Comparison of ENCODE assay signal across 31 cellular contexts in the genomic region with DNA sequence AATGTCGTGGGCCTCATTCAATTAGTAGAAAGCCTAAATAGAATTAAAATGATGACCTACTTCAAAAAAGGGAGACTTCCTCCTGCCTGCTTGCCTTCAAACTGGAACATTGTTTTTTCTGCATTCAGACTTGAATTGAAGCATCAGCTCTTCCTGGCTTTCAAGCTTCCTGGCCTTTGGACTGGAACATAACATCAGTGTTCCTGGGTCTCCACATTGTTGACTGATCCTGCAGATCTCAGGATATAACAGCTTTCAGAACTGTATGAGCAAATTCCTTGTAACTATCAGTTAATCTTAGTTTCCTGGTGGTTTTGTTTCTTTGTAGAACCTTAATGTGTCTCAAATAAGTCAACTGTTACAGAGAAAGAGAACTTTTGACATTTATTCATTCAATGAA. TPM values are rescaled to one million over a fixed set of nuclear protein-coding genes. Genes with fewer than 3 reads are reported as not detected.
DNase-seq lines count a peak whose midpoint lies in the region; ATAC-seq and TF ChIP-seq lines count a peak whose summit lies in the region.
"Had no signal": no experiment of that assay in that cellular context is flagged by ENCODE, and none has a peak within 500 bp of the region (broad histone marks: within the 10 kb centered on the region; RNA-seq: fewer than 3 reads in every experiment).

No MANE protein-coding gene starts in this region.

- no peaks in the 10 kb centered on the region for H3K9me3 ChIP-seq in CD8-positive, alpha-beta T cell (ENCODE audit: low read length)
- H3K9me3 ChIP-seq: breast epithelium, MG63, sigmoid colon, suprapubic skin had no signal

- H3K27me3 ChIP-seq in CD8-positive, alpha-beta T cell (ENCODE audit: insufficient read depth, low read length): no peaks in the 10 kb centered on the region
- H3K27me3 ChIP-seq: breast epithelium, MG63, sigmoid colon, suprapubic skin had no signal

- no peaks in the 10 kb centered on the region for H3K27me3 Mint-ChIP-seq in chondrocyte (ENCODE audit: low read depth)
- H3K27me3 Mint-ChIP-seq in CD8-positive, alpha-beta T cell (ENCODE audit: low read depth): peaks cover 2% of the 10 kb centered on the region
- H3K27me3 Mint-ChIP-seq: memory B cell had no signal

- CTCF ChIA-PET in CD8-positive, alpha-beta T cell (lab: Charles Lee): no interaction called here

- H3K4me3 ChIP-seq in CD8-positive, alpha-beta T cell (ENCODE audit: low read depth, low read length): no peak overlapping the region
- H3K4me3 ChIP-seq: breast epithelium, GM23338, MG63, sigmoid colon, suprapubic skin had no signal

- H3K4me3 Mint-ChIP-seq in chondrocyte (ENCODE audit: unreplicated experiment): no peak overlapping the region
- H3K4me3 Mint-ChIP-seq in CD8-positive, alpha-beta T cell: no peak overlapping the region
- H3K4me3 Mint-ChIP-seq: activated naive CD8-positive, alpha-beta T cell treated with anti-CD3 and anti-CD28 coated beads for 36 hours; GM23338; memory B cell; T-helper 2 cell treated with Interferon-gamma antibody and Interleukin-4, amounts not matched to agents 5 μg/mL and 100 μg/mL, for 36 hours had no signal

- intact Hi-C loops in CD8-positive, alpha-beta T cell (cut with DNase I, micrococcal nuclease): no loop called here

- H3K4me1 Mint-ChIP-seq in chondrocyte (ENCODE audit: low read depth): peaks cover 12% of the 10 kb centered on the region
- H3K4me1 Mint-ChIP-seq in CD8-positive, alpha-beta T cell (ENCODE audit: low read depth): no peaks in the 10 kb centered on the region
- H3K4me1 Mint-ChIP-seq: activated naive CD8-positive, alpha-beta T cell treated with anti-CD3 and anti-CD28 coated beads for 36 hours; GM23338; memory B cell had no signal

- H3K27ac ChIP-seq in CD8-positive, alpha-beta T cell (ENCODE audit: low read depth, low read length): no peak overlapping the region
- H3K27ac ChIP-seq: 22Rv1, breast epithelium, sigmoid colon, suprapubic skin, VCaP had no signal

- in situ Hi-C loops in ACHN (cut with HindIII; ENCODE audit: low pct_ligation_motif_present, low pct_unique_long_range_greater_than_20kb, low sequenced_read_pairs): no loop called here

- H3K27ac Mint-ChIP-seq in chondrocyte (ENCODE audit: unreplicated experiment): peak overlapping the region; percentile 77
- no peak overlapping the region for H3K27ac Mint-ChIP-seq in CD8-positive, alpha-beta T cell
- H3K27ac Mint-ChIP-seq: activated naive CD8-positive, alpha-beta T cell treated with anti-CD3 and anti-CD28 coated beads for 36 hours; GM23338; memory B cell; T-helper 2 cell treated with Interferon-gamma antibody and Interleukin-4, amounts not matched to agents 5 μg/mL and 100 μg/mL, for 36 hours had no signal

- DNase-seq in ACHN (peak; percentile 14), chondrocyte (ENCODE audit: low spot score) (no peak), left lobe of liver (ENCODE audit: low spot score) (no peak), NCI-H2081 treated with DMSO at 0.1 percent for 48 hours (lab: John Stamatoyannopoulos, UW) (no peak)
- DNase-seq in CD8-positive, alpha-beta T cell: no peak
- DNase-seq: activated CD4-positive, alpha-beta T cell treated with anti-CD3 and anti-CD28 coated beads for 48 hours; activated effector memory CD4-positive, alpha-beta T cell treated with anti-CD3 and anti-CD28 coated beads, Interleukin-2, amount 50 U/mL, for 16 hours; activated naive CD8-positive, alpha-beta T cell treated with anti-CD3 and anti-CD28 coated beads for 36 hours; activated T-cell treated with anti-CD3 and anti-CD28 coated beads, Interleukin-2, amount 50 U/mL, for 1 hour; effector CD8-positive, alpha-beta T cell; erythroblast; KBM-7; left colon; MG63; NCI-H1417 treated with DMSO at 0.1 percent for 48 hours; NCI-H446 treated with DMSO at 0.1 percent for 48 hours; NCI-H82; posterior cingulate gyrus; sigmoid colon; stimulated activated CD4-positive, alpha-beta T cell treated with anti-CD3 and anti-CD28 coated beads, Interleukin-4, amount 100 ng/mL, for 4 hours; stimulated activated naive CD4-positive, alpha-beta T cell had no signal

- peak; percentile 96 for ATAC-seq in left lobe of liver
- ATAC-seq in HG03354 (IDR thresholded peaks at IDR 0.05; ENCODE audit: poor library complexity, severe bottlenecking, unreplicated experiment): no peak
- ATAC-seq in GM21528 (IDR thresholded peaks at IDR 0.05; ENCODE audit: low FRiP score, unreplicated experiment): no peak
- no peak for ATAC-seq in CD8-positive, alpha-beta T cell
- ATAC-seq: GM23338, left colon had no signal

- H3K36me3 Mint-ChIP-seq in chondrocyte (ENCODE audit: low read depth): no peaks in the 10 kb centered on the region
- no peaks in the 10 kb centered on the region for H3K36me3 Mint-ChIP-seq in CD8-positive, alpha-beta T cell
- H3K36me3 Mint-ChIP-seq: activated naive CD8-positive, alpha-beta T cell treated with anti-CD3 and anti-CD28 coated beads for 36 hours; memory B cell had no signal

- no peaks in the 10 kb centered on the region for H3K36me3 ChIP-seq in CD8-positive, alpha-beta T cell (ENCODE audit: insufficient read depth, low read length)
- H3K36me3 ChIP-seq: breast epithelium, MG63, sigmoid colon, suprapubic skin had no signal

- H3K4me1 ChIP-seq in CD8-positive, alpha-beta T cell (ENCODE audit: insufficient read depth, low read length): no peaks in the 10 kb centered on the region
- H3K4me1 ChIP-seq: breast epithelium, sigmoid colon, suprapubic skin had no signal

- POLR2A ChIA-PET in CD8-positive, alpha-beta T cell (lab: Charles Lee): no interaction called here

- no peak for TF ChIP-seq CTCF in chondrocyte (IDR thresholded peaks at IDR 0.05)
- no peak for TF ChIP-seq CTCF in CD8-positive, alpha-beta T cell (IDR thresholded peaks at IDR 0.05)

- peaks cover 2% of the 10 kb centered on the region for H3K9me3 Mint-ChIP-seq in chondrocyte (ENCODE audit: low read depth)
- no peaks in the 10 kb centered on the region for H3K9me3 Mint-ChIP-seq in CD8-positive, alpha-beta T cell
- H3K9me3 Mint-ChIP-seq: activated naive CD8-positive, alpha-beta T cell treated with anti-CD3 and anti-CD28 coated beads for 36 hours; GM23338; T-helper 2 cell treated with Interferon-gamma antibody and Interleukin-4, amounts not matched to agents 5 μg/mL and 100 μg/mL, for 36 hours had no signal

TF ChIP-seq in PFSK-1, 5 proteins besides CTCF, POLR2A, EP300 and RAD21:
- TF ChIP-seq FOXP2 (optimal IDR thresholded peaks at IDR 0.05; ENCODE audit: borderline replicate concordance, extremely low read depth, extremely low read length, insufficient read depth) (no peak), POLR2AphosphoS5 (IDR thresholded peaks at IDR 0.05; ENCODE audit: low read depth, low read length) (no peak), SIN3A (IDR thresholded peaks at IDR 0.05; ENCODE audit: borderline replicate concordance, insufficient read depth, low read length) (peak; percentile 82; the same call in 1 of the 2 replicates), TAF1 (IDR thresholded peaks at IDR 0.05; ENCODE audit: borderline replicate concordance, insufficient read depth, low read length) (no peak)
- TF ChIP-seq, protein P1, sequence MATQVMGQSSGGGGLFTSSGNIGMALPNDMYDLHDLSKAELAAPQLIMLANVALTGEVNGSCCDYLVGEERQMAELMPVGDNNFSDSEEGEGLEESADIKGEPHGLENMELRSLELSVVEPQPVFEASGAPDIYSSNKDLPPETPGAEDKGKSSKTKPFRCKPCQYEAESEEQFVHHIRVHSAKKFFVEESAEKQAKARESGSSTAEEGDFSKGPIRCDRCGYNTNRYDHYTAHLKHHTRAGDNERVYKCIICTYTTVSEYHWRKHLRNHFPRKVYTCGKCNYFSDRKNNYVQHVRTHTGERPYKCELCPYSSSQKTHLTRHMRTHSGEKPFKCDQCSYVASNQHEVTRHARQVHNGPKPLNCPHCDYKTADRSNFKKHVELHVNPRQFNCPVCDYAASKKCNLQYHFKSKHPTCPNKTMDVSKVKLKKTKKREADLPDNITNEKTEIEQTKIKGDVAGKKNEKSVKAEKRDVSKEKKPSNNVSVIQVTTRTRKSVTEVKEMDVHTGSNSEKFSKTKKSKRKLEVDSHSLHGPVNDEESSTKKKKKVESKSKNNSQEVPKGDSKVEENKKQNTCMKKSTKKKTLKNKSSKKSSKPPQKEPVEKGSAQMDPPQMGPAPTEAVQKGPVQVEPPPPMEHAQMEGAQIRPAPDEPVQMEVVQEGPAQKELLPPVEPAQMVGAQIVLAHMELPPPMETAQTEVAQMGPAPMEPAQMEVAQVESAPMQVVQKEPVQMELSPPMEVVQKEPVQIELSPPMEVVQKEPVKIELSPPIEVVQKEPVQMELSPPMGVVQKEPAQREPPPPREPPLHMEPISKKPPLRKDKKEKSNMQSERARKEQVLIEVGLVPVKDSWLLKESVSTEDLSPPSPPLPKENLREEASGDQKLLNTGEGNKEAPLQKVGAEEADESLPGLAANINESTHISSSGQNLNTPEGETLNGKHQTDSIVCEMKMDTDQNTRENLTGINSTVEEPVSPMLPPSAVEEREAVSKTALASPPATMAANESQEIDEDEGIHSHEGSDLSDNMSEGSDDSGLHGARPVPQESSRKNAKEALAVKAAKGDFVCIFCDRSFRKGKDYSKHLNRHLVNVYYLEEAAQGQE (IDR thresholded peaks at IDR 0.05; ENCODE audit: insufficient read depth in 1 of 2, low read depth in 2 of 2, low read length in 2 of 2): peak in 1 of 2 experiments; percentile 46; a peak in 1 of 4 replicates
TF ChIP-seq in PFSK-1: peak in this region for 2.

RNA-seq across cellular contexts. Expression of a gene that starts 18.6 kb away (rescaled TPM):
- polyA plus RNA-seq in PFSK-1 (2012; ENCODE audit: insufficient read length, low read depth): 7.5 TPM
- total RNA-seq in chondrocyte: 5.8 to 11.8 TPM (median 6.0 TPM) in 3 replicates
- total RNA-seq in left lobe of liver: 2.9 TPM
- total RNA-seq in CD8-positive, alpha-beta T cell: under 1 TPM in 1 of 2 experiments, not detected in 1; 0.05 TPM
